In genomic region chr3:127781411-127782001, GRCh38 we compare ENCODE assay signal across 13 cellular contexts. TPM values are rescaled to one million over a fixed set of nuclear protein-coding genes. Genes with fewer than 3 reads are reported as not detected.
A peak's percentile ranks its signal among the peaks of the same experiment; 100 is the strongest.
DNase-seq lines count a peak whose midpoint lies in the region; ATAC-seq and TF ChIP-seq lines count a peak whose summit lies in the region.
"Had no signal": no experiment of that assay in that cellular context is flagged by ENCODE, and none has a peak within 500 bp of the region (broad histone marks: within the 10 kb centered on the region; RNA-seq: fewer than 3 reads in every experiment).

No MANE protein-coding gene starts in this region.

- H3K9me3 ChIP-seq in SK-N-SH (no peaks in the 10 kb centered on the region), muscle layer of colon (ENCODE audit: low read length) (no peaks in the 10 kb centered on the region), vagina (no peaks in the 10 kb centered on the region)

- intact Hi-C loops in vagina (cut with DNase I) = no loop called here
- intact Hi-C loops in head of caudate nucleus (cut with DNase I) = no loop called here

- TF ChIP-seq CTCF in SK-N-SH (IDR thresholded peaks at IDR 0.05) = no peak
- TF ChIP-seq CTCF in vagina (IDR thresholded peaks at IDR 0.05) = no peak

- POLR2A ChIA-PET in SK-N-SH (lab: Yijun Ruan, JAX) = interaction anchor here (0.5 kb wide), 1 partner anchor 44 kb away, joined by 3 read pairs; no protein-coding TSS in a partner anchor

- no peak for TF ChIP-seq EP300 in SK-N-SH (IDR thresholded peaks at IDR 0.05; ENCODE audit: borderline replicate concordance in 1 of 2, low read depth in 1 of 2, low read length in 1 of 2)

- no peak overlapping the region for H2AFZ ChIP-seq in SK-N-SH (ENCODE audit: low read depth)

- H3K4me1 ChIP-seq in SK-N-SH (ENCODE audit: control insufficient read depth in 1 of 2, insufficient read depth in 2 of 2, low read depth in 1 of 2, low read length in 1 of 2) (peaks cover 0 to 56% of the 10 kb centered on the region in 2 experiments; a peak in 2 of 4 replicates), muscle layer of colon (ENCODE audit: insufficient read depth, low read length) (peaks cover 57% of the 10 kb centered on the region), vagina (peaks cover 40% of the 10 kb centered on the region)

- CTCF ChIA-PET in SK-N-SH (lab: Yijun Ruan, JAX) = interaction anchor here (0.7 to 4.7 kb wide), 4 partner anchors 91 to 302 kb away, joined by 3 to 14 read pairs (median 4); no protein-coding TSS in a partner anchor

- TF ChIP-seq RAD21 in SK-N-SH (IDR thresholded peaks at IDR 0.05; ENCODE audit: low read length) = no peak

- H3F3A ChIP-seq in SK-N-SH (replicated peaks; ENCODE audit: insufficient read depth) = no peaks in the 10 kb centered on the region

- no peak for TF ChIP-seq POLR2A in vagina (IDR thresholded peaks at IDR 0.05)

- H3K4me3 ChIP-seq in SK-N-SH (ENCODE audit: low read depth in 2 of 2, low read length in 1 of 2) (no peak overlapping the region), muscle layer of colon (ENCODE audit: low read depth in 1 of 2, low read length in 2 of 2) (no peak overlapping the region), vagina (no peak overlapping the region)

- ATAC-seq in SK-N-SH treated with all-trans-retinoic acid at 6 μM for 48 hours = no peak; the same call in 2 of the 3 replicates
- no peak for ATAC-seq in HG02970 (IDR thresholded peaks at IDR 0.05; ENCODE audit: low FRiP score, unreplicated experiment)

- H3K4me2 ChIP-seq in SK-N-SH = no peak overlapping the region

- no peaks in the 10 kb centered on the region for H3K36me3 ChIP-seq in SK-N-SH (replicated peaks in 1 of 2; ENCODE audit: control insufficient read depth in 1 of 2, insufficient read depth in 2 of 2, low read length in 1 of 2)
- peaks cover 12% of the 10 kb centered on the region for H3K36me3 ChIP-seq in muscle layer of colon (ENCODE audit: insufficient read depth, low read length)
- H3K36me3 ChIP-seq in vagina = no peaks in the 10 kb centered on the region

- H3K27me3 ChIP-seq in SK-N-SH (ENCODE audit: insufficient read depth) (no peaks in the 10 kb centered on the region), muscle layer of colon (ENCODE audit: control insufficient read depth in 1 of 2, insufficient read depth in 2 of 2, low read length in 2 of 2) (no peaks in the 10 kb centered on the region), vagina (no peaks in the 10 kb centered on the region)

- WGBS in SK-N-SH (ENCODE audit: low lambda C conversion rate) = 64% methylated on average over 7 of the region's 15 CpGs

- H3K9me2 ChIP-seq in SK-N-SH = no peaks in the 10 kb centered on the region

- peak overlapping the region in 1 of 2 experiments; percentile 58; a peak in 2 of 4 replicates for H3K27ac ChIP-seq in SK-N-SH (ENCODE audit: low read depth in 2 of 2, low read length in 1 of 2)
- peak overlapping the region; percentile 12 for H3K27ac ChIP-seq in muscle layer of colon (ENCODE audit: low read depth, low read length)
- peak overlapping the region; percentile 33 for H3K27ac ChIP-seq in vagina

- no peaks in the 10 kb centered on the region for H4K20me1 ChIP-seq in SK-N-SH (ENCODE audit: insufficient read depth)

- H3K9ac ChIP-seq in SK-N-SH = no peak overlapping the region
- H3K9ac ChIP-seq in muscle layer of colon (ENCODE audit: low read length) = no peak overlapping the region

- H3K79me2 ChIP-seq in SK-N-SH (ENCODE audit: insufficient read depth) = no peaks in the 10 kb centered on the region

- DNase-seq in SK-N-SH (peak; percentile 48), epidermal melanocyte (ENCODE audit: insufficient read length, low spot score) (peak; percentile 77), vagina (ENCODE audit: extremely low spot score in 2 of 2) (no peak), inferior parietal cortex (ENCODE audit: extremely low spot score) (no peak), head of caudate nucleus (no peak)
- DNase-seq: activated CD4-positive, alpha-beta T cell treated with anti-CD3 and anti-CD28 coated beads for 1 hour; activated effector memory CD4-positive, alpha-beta T cell treated with Interleukin-2 at 50 U/mL for 16 hours; effector CD8-positive, alpha-beta T cell; NCI-H2081; occipital lobe had no signal

TF ChIP-seq in SK-N-SH, 30 proteins besides CTCF, POLR2A, EP300 and RAD21 (continues in another document):
- TF ChIP-seq SMC3 (IDR thresholded peaks at IDR 0.05; ENCODE audit: low read depth, low read length) (no peak), TAF1 (IDR thresholded peaks at IDR 0.05; ENCODE audit: borderline replicate concordance, low read depth, low read length) (no peak), JUND (IDR thresholded peaks at IDR 0.05) (no peak), FOXJ3 (CRISPR knock-in tag; IDR thresholded peaks at IDR 0.05) (no peak), USF1 (IDR thresholded peaks at IDR 0.05; ENCODE audit: borderline replicate concordance, low read depth) (no peak), GABPA (IDR thresholded peaks at IDR 0.05; ENCODE audit: low read depth) (no peak), MAX (IDR thresholded peaks at IDR 0.05; ENCODE audit: low read depth) (no peak), POLR2AphosphoS5 (IDR thresholded peaks at IDR 0.05; ENCODE audit: low read depth, low read length) (no peak), MXI1 (IDR thresholded peaks at IDR 0.05; ENCODE audit: low read depth, low read length) (no peak), MEF2A (IDR thresholded peaks at IDR 0.05; ENCODE audit: borderline replicate concordance, low read depth) (no peak), TEAD4 (IDR thresholded peaks at IDR 0.05; ENCODE audit: borderline replicate concordance, insufficient read depth) (no peak), CHD2 (IDR thresholded peaks at IDR 0.05; ENCODE audit: low read length, partially characterized antibody) (no peak), ELF1 (IDR thresholded peaks at IDR 0.05) (no peak)

TF ChIP-seq in SK-N-SH treated with all-trans-retinoic acid at 6 μM for 48 hours, 23 proteins besides CTCF, POLR2A, EP300 and RAD21:
- TF ChIP-seq ZC3H10 (CRISPR knock-in tag; IDR thresholded peaks at IDR 0.05) (no peak), POU6F1 (CRISPR knock-in tag; IDR thresholded peaks at IDR 0.05; ENCODE audit: borderline replicate concordance, low read depth) (no peak), ISL1 (CRISPR knock-in tag; IDR thresholded peaks at IDR 0.05) (no peak), ESRRG (CRISPR knock-in tag; IDR thresholded peaks at IDR 0.05) (no peak), TSHZ2 (CRISPR knock-in tag; IDR thresholded peaks at IDR 0.05) (no peak), ZFP3 (CRISPR knock-in tag; IDR thresholded peaks at IDR 0.05) (no peak), ZNF8 (CRISPR knock-in tag; IDR thresholded peaks at IDR 0.05) (no peak), TCF4 (CRISPR knock-in tag; IDR thresholded peaks at IDR 0.05; ENCODE audit: borderline replicate concordance) (no peak), ARNTL (CRISPR knock-in tag; IDR thresholded peaks at IDR 0.05; ENCODE audit: borderline replicate concordance, low read depth) (no peak), ZFP30 (CRISPR knock-in tag; IDR thresholded peaks at IDR 0.05) (no peak), GLIS3 (CRISPR knock-in tag; IDR thresholded peaks at IDR 0.05) (no peak), CSDC2 (CRISPR knock-in tag; IDR thresholded peaks at IDR 0.05) (no peak)
TF ChIP-seq in SK-N-SH treated with all-trans-retinoic acid at 6 μM for 48 hours: peak in this region for 0.

RNA-seq across cellular contexts. Expression of gene MGLL, which starts 40.8 kb away (rescaled TPM):
- 2.0 and 2.2 TPM in 2 replicates for polyA plus RNA-seq in SK-N-SH (2012; rRNA removed)
- polyA plus RNA-seq in SK-N-SH (2012; cell fraction: cytosol; rRNA removed) = 1.7 and 2.7 TPM in 2 replicates
- 2.2 and 3.7 TPM in 2 replicates for polyA plus RNA-seq in SK-N-SH (2012; cell fraction: nucleus; rRNA removed)
- total RNA-seq in vagina = 35.6 TPM

Comparison
In these comparisons a context has a peak if more than half of its experiments do, and no peak if none do; other contexts are left out.
1. DNase-seq: peak in SK-N-SH (single experiment) and epidermal melanocyte (single experiment); none in vagina (0 of 2), inferior parietal cortex (single experiment) and head of caudate nucleus (0 of 42).